19 cellular contexts compared by ENCODE assay signal in genomic region chr1:24958766-24959622, GRCh38. TPM values are rescaled to one million over a fixed set of nuclear protein-coding genes. Genes with fewer than 3 reads are reported as not detected.
A peak's percentile ranks its signal among the peaks of the same experiment; 100 is the strongest.
DNase-seq lines count a peak whose midpoint lies in the region; ATAC-seq and TF ChIP-seq lines count a peak whose summit lies in the region.
"Had no signal": no experiment of that assay in that cellular context is flagged by ENCODE, and none has a peak within 500 bp of the region (broad histone marks: within the 10 kb centered on the region; RNA-seq: fewer than 3 reads in every experiment).

No MANE protein-coding gene starts in this region.

- ATAC-seq in T-cell (replicated peaks in 1 of 4) (no peak), HG03108 (IDR thresholded peaks at IDR 0.05; ENCODE audit: unreplicated experiment) (no peak)
- no peak for ATAC-seq in effector memory CD8-positive, alpha-beta T cell (replicated peaks)
- ATAC-seq: heart left ventricle, left ventricle myocardium superior had no signal

- no peaks in the 10 kb centered on the region for H3K9me3 ChIP-seq in BLaER1
- H3K9me3 ChIP-seq: heart left ventricle had no signal

- intact Hi-C loops in CD14-positive monocyte (cut with micrococcal nuclease): no loop called here

- no peak overlapping the region for H3K4me3 ChIP-seq in BLaER1
- H3K4me3 ChIP-seq: GM23248, heart left ventricle, skin epidermis had no signal

- POLR2A ChIA-PET in T-cell (lab: Charles Lee): no interaction called here

- no peak overlapping the region for H3K27ac ChIP-seq in BLaER1
- H3K27ac ChIP-seq: GM23248, heart left ventricle had no signal

- H3K4me1 Mint-ChIP-seq in CD14-positive monocyte: peaks cover 46% of the 10 kb centered on the region
- peaks cover 87 to 92% (median 91%) of the 10 kb centered on the region in 3 donors for H3K4me1 Mint-ChIP-seq in T-cell
- peaks cover 62 to 73% of the 10 kb centered on the region in 2 donors for H3K4me1 Mint-ChIP-seq in effector memory CD8-positive, alpha-beta T cell (ENCODE audit: low read depth in 2 of 2)

- H3K4me2 ChIP-seq in BLaER1: peak overlapping the region; percentile 49

- no peaks in the 10 kb centered on the region for H3K27me3 ChIP-seq in BLaER1

- H3K9me3 Mint-ChIP-seq in CD14-positive monocyte (peaks cover 0 to 2% (median 0%) of the 10 kb centered on the region in 7 donors), T-cell (no peaks in the 10 kb centered on the region)
- H3K9me3 Mint-ChIP-seq in effector memory CD8-positive, alpha-beta T cell: no peaks in the 10 kb centered on the region

- H4K20me1 ChIP-seq in BLaER1: no peaks in the 10 kb centered on the region

- no peaks in the 10 kb centered on the region for H3K36me3 ChIP-seq in BLaER1
- H3K36me3 ChIP-seq: heart left ventricle had no signal

- H3K27me3 Mint-ChIP-seq in CD14-positive monocyte (ENCODE audit: low read depth in 3 of 3) (peaks cover 3 to 14% (median 6%) of the 10 kb centered on the region in 3 donors), T-cell (no peaks in the 10 kb centered on the region)
- H3K27me3 Mint-ChIP-seq in effector memory CD8-positive, alpha-beta T cell: no peaks in the 10 kb centered on the region

- TF ChIP-seq CTCF in CD14-positive monocyte (IDR thresholded peaks at IDR 0.05): no peak

- no peak for DNase-seq in CD14-positive monocyte (ENCODE audit: low spot score)
- DNase-seq in T-cell: no peak
- DNase-seq in effector memory CD8-positive, alpha-beta T cell: no peak
- no peak for DNase-seq in GM19240 (ENCODE audit: insufficient read length, low spot score)
- no peak for DNase-seq in SW480 (ENCODE audit: low spot score)
- DNase-seq: activated CD4-positive, alpha-beta T cell treated with anti-CD3 and anti-CD28 coated beads for 4 hours; activated T-cell treated with anti-CD3 and anti-CD28 coated beads, Interleukin-2, amount 50 U/mL, for 1 hour; amniotic stem cell; Calu3; dermis blood vessel endothelial cell; GM23248; KBM-7; left ventricle myocardium superior; NCI-H1694 treated with DMSO at 0.1 percent for 48 hours had no signal

- H3K4me3 Mint-ChIP-seq in CD14-positive monocyte: no peak overlapping the region
- no peak overlapping the region for H3K4me3 Mint-ChIP-seq in T-cell
- H3K4me3 Mint-ChIP-seq in effector memory CD8-positive, alpha-beta T cell: peak overlapping the region; percentile 23 to 38

- H3K9ac ChIP-seq in BLaER1: no peak overlapping the region
- H3K9ac ChIP-seq: GM23248 had no signal

- CTCF ChIA-PET in T-cell (lab: Charles Lee): no interaction called here

- peaks cover 61% of the 10 kb centered on the region for H3K4me1 ChIP-seq in BLaER1

- H3K27ac Mint-ChIP-seq in CD14-positive monocyte (peak overlapping the region in 4 of 7 donors; percentile 49 to 76 (median 66)), T-cell (peak overlapping the region; percentile 49 to 79)
- no peak overlapping the region for H3K27ac Mint-ChIP-seq in effector memory CD8-positive, alpha-beta T cell

- H3K36me3 Mint-ChIP-seq in CD14-positive monocyte: peaks cover 0 to 7% of the 10 kb centered on the region in 2 donors
- H3K36me3 Mint-ChIP-seq in T-cell: no peaks in the 10 kb centered on the region
- peaks cover 15% of the 10 kb centered on the region for H3K36me3 Mint-ChIP-seq in effector memory CD8-positive, alpha-beta T cell (ENCODE audit: insufficient read depth)

RNA-seq across cellular contexts. Expression of gene RUNX3, which starts 28.9 kb away (rescaled TPM):
- 1 to 10 TPM; 4.4 to 6.7 TPM for polyA plus RNA-seq in CD14-positive monocyte
- total RNA-seq in T-cell: 100 to 1,000 TPM; 140 to 220 (median 145) TPM
- total RNA-seq: dermis blood vessel endothelial cell, endothelial cell of umbilical vein had no signal
- polyA plus RNA-seq: endothelial cell of umbilical vein had no signal

Comparison
In these comparisons a context has a peak if more than half of its experiments do, and no peak if none do; other contexts are left out.
1. H3K27ac Mint-ChIP-seq: peak in CD14-positive monocyte (4 of 7) and T-cell (2 of 2); none in effector memory CD8-positive, alpha-beta T cell (0 of 2).
2. H3K4me3 Mint-ChIP-seq: peak in effector memory CD8-positive, alpha-beta T cell (2 of 2); none in CD14-positive monocyte (0 of 2) and T-cell (0 of 3).